Comparison of ENCODE assay signal across 1 cellular context in the genomic region with DNA sequence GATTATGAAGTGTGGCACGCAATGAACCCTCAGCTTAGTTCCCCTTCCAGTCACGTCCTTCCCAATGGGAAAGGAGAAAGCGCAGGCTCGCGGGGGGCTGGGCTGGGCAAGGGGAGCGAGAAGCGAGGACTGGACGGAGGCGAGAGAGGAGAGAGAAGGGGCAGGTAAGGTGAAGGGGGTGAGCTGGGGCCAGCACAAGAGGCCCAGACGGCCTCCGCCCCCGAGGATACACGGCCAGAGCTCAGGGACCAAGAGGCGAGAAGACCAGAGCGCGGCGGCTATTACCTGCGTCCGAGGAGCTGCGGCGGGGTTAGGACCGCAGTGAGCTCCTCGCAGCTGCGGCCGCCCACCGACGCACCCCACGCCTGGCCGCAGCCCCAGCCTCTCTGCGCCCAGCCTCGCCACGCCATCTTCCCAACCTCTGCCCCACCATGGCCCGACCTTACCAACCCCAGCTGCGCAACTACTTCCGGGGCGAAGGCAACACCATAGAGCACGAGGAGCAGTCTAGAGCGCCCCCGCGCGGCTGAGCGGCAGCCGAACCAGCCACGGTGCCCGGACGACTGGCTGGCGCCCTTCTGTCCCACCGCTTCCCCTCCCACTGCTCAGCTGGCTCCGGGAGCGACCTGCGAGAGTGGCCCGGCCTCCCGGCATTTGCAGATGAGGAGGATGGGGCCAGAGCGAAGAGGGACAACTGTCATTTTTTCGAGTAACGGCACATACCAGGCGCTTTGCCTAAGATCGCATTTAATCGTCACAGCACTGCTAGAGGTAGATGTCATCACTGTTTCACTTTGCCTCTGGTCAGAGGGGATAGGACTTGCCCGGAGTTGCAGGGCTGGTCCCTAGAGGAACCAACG.
TF ChIP-seq lines count a peak whose summit lies in the region.

A gene with protein sequence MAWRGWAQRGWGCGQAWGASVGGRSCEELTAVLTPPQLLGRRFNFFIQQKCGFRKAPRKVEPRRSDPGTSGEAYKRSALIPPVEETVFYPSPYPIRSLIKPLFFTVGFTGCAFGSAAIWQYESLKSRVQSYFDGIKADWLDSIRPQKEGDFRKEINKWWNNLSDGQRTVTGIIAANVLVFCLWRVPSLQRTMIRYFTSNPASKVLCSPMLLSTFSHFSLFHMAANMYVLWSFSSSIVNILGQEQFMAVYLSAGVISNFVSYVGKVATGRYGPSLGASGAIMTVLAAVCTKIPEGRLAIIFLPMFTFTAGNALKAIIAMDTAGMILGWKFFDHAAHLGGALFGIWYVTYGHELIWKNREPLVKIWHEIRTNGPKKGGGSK (minus strand): TSS at position 444 of the 860 bp plus-strand sequence. CDS start 34 bp downstream, at position 410.

TF ChIP-seq in HepG2, 621 proteins besides CTCF, POLR2A, EP300 and RAD21 (continued from another document and continues in another):
- TF ChIP-seq, protein P1, sequence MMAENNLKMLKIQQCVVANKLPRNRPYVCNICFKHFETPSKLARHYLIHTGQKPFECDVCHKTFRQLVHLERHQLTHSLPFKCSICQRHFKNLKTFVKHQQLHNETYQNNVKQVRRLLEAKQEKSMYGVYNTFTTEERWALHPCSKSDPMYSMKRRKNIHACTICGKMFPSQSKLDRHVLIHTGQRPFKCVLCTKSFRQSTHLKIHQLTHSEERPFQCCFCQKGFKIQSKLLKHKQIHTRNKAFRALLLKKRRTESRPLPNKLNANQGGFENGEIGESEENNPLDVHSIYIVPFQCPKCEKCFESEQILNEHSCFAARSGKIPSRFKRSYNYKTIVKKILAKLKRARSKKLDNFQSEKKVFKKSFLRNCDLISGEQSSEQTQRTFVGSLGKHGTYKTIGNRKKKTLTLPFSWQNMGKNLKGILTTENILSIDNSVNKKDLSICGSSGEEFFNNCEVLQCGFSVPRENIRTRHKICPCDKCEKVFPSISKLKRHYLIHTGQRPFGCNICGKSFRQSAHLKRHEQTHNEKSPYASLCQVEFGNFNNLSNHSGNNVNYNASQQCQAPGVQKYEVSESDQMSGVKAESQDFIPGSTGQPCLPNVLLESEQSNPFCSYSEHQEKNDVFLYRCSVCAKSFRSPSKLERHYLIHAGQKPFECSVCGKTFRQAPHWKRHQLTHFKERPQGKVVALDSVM (CRISPR knock-in tag; IDR thresholded peaks at IDR 0.05): peak; percentile 98
- TF ChIP-seq GATAD1 (CRISPR knock-in tag; IDR thresholded peaks at IDR 0.05) (peak; percentile 96), ZNF781 (CRISPR knock-in tag; IDR thresholded peaks at IDR 0.05; ENCODE audit: borderline replicate concordance, not compliant biosample characterization) (peak; percentile 64), ZSCAN12 (CRISPR knock-in tag; IDR thresholded peaks at IDR 0.05) (no peak), U2AF1 (optimal IDR thresholded peaks at IDR 0.05; ENCODE audit: low read depth, low read length) (peak; percentile 92), ZNF713 (CRISPR knock-in tag; IDR thresholded peaks at IDR 0.05) (peak; percentile 79; the same call in 1 of the 2 replicates), TBP (CRISPR knock-in tag; IDR thresholded peaks at IDR 0.05) (peak; percentile 59; the same call in 1 of the 2 replicates), KDM4B (CRISPR knock-in tag; IDR thresholded peaks at IDR 0.05) (peak; percentile 86; the same call in 1 of the 2 replicates), ZBTB1 (CRISPR knock-in tag; IDR thresholded peaks at IDR 0.05; ENCODE audit: borderline replicate concordance) (no peak), ISL2 (CRISPR knock-in tag; IDR thresholded peaks at IDR 0.05) (peak; percentile 72), RXRB (CRISPR knock-in tag; IDR thresholded peaks at IDR 0.05; ENCODE audit: borderline replicate concordance) (peak; percentile 94), MAFG (CRISPR knock-in tag; IDR thresholded peaks at IDR 0.05) (no peak), PTBP1 (IDR thresholded peaks at IDR 0.05; ENCODE audit: low read depth, low read length, poor library complexity, severe bottlenecking) (no peak), ZNF383 (CRISPR knock-in tag; IDR thresholded peaks at IDR 0.05; ENCODE audit: borderline replicate concordance) (no peak), TAF1 (CRISPR knock-in tag; IDR thresholded peaks at IDR 0.05) (peak; percentile 99), GLI4 (CRISPR knock-in tag; IDR thresholded peaks at IDR 0.05; ENCODE audit: borderline replicate concordance) (peak; percentile 22; the same call in 1 of the 2 replicates), MIER3 (CRISPR knock-in tag; IDR thresholded peaks at IDR 0.05; ENCODE audit: borderline replicate concordance) (peak; percentile 97; the same call in 1 of the 2 replicates), TCF7 (IDR thresholded peaks at IDR 0.05; ENCODE audit: low read depth) (no peak), GATAD2A (CRISPR knock-in tag; IDR thresholded peaks at IDR 0.05) (peak; percentile 82; the same call in 1 of the 2 replicates), TAF15 (IDR thresholded peaks at IDR 0.05; ENCODE audit: low read depth, low read length, poor library complexity, severe bottlenecking) (no peak), KLF9 (CRISPR knock-in tag; IDR thresholded peaks at IDR 0.05; ENCODE audit: low read depth) (0 out of 2 replicates have a peak, but pooled peaks have one; percentile 65), SALL1 (CRISPR knock-in tag; IDR thresholded peaks at IDR 0.05) (peak; percentile 98), ZNF34 (CRISPR knock-in tag; IDR thresholded peaks at IDR 0.05; ENCODE audit: borderline replicate concordance) (peak; percentile 81; the same call in 1 of the 2 replicates), RELA (CRISPR knock-in tag; IDR thresholded peaks at IDR 0.05) (peak; percentile 34; the same call in 1 of the 2 replicates), BCL6 (CRISPR knock-in tag; IDR thresholded peaks at IDR 0.05) (peak; percentile 72), NR2F6 (IDR thresholded peaks at IDR 0.05) (peak; percentile 63; the same call in 1 of the 2 replicates), NR2F6 (CRISPR knock-in tag; IDR thresholded peaks at IDR 0.05) (peak; percentile 90), ZNF747 (CRISPR knock-in tag; IDR thresholded peaks at IDR 0.05; ENCODE audit: borderline replicate concordance) (peak; percentile 97), ERF (CRISPR knock-in tag; IDR thresholded peaks at IDR 0.05) (peak; percentile 92), HMGA1 (CRISPR knock-in tag; conservative IDR thresholded peaks at IDR 0.05) (no peak), CCAR2 (optimal IDR thresholded peaks at IDR 0.05; ENCODE audit: low read depth, low read length) (peak; percentile 23), NR2F1 (CRISPR knock-in tag; IDR thresholded peaks at IDR 0.05) (peak; percentile 73 to 83), REXO4 (CRISPR knock-in tag; IDR thresholded peaks at IDR 0.05; ENCODE audit: borderline replicate concordance) (0 out of 2 replicates have a peak, but pooled peaks have one; percentile 44), FLYWCH1 (CRISPR knock-in tag; IDR thresholded peaks at IDR 0.05) (0 out of 2 replicates have a peak, but pooled peaks have one; percentile 86)
- TF ChIP-seq, protein P2, sequence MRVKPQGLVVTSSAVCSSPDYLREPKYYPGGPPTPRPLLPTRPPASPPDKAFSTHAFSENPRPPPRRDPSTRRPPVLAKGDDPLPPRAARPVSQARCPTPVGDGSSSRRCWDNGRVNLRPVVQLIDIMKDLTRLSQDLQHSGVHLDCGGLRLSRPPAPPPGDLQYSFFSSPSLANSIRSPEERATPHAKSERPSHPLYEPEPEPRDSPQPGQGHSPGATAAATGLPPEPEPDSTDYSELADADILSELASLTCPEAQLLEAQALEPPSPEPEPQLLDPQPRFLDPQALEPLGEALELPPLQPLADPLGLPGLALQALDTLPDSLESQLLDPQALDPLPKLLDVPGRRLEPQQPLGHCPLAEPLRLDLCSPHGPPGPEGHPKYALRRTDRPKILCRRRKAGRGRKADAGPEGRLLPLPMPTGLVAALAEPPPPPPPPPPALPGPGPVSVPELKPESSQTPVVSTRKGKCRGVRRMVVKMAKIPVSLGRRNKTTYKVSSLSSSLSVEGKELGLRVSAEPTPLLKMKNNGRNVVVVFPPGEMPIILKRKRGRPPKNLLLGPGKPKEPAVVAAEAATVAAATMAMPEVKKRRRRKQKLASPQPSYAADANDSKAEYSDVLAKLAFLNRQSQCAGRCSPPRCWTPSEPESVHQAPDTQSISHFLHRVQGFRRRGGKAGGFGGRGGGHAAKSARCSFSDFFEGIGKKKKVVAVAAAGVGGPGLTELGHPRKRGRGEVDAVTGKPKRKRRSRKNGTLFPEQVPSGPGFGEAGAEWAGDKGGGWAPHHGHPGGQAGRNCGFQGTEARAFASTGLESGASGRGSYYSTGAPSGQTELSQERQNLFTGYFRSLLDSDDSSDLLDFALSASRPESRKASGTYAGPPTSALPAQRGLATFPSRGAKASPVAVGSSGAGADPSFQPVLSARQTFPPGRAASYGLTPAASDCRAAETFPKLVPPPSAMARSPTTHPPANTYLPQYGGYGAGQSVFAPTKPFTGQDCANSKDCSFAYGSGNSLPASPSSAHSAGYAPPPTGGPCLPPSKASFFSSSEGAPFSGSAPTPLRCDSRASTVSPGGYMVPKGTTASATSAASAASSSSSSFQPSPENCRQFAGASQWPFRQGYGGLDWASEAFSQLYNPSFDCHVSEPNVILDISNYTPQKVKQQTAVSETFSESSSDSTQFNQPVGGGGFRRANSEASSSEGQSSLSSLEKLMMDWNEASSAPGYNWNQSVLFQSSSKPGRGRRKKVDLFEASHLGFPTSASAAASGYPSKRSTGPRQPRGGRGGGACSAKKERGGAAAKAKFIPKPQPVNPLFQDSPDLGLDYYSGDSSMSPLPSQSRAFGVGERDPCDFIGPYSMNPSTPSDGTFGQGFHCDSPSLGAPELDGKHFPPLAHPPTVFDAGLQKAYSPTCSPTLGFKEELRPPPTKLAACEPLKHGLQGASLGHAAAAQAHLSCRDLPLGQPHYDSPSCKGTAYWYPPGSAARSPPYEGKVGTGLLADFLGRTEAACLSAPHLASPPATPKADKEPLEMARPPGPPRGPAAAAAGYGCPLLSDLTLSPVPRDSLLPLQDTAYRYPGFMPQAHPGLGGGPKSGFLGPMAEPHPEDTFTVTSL (CRISPR knock-in tag; IDR thresholded peaks at IDR 0.05; ENCODE audit: borderline replicate concordance): peak; percentile 50; the same call in 1 of the 2 replicates
- TF ChIP-seq, protein P3, sequence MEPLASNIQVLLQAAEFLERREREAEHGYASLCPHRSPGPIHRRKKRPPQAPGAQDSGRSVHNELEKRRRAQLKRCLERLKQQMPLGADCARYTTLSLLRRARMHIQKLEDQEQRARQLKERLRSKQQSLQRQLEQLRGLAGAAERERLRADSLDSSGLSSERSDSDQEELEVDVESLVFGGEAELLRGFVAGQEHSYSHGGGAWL (CRISPR knock-in tag; IDR thresholded peaks at IDR 0.05): peak; percentile 75; the same call in 1 of the 2 replicates
- TF ChIP-seq, protein P4, sequence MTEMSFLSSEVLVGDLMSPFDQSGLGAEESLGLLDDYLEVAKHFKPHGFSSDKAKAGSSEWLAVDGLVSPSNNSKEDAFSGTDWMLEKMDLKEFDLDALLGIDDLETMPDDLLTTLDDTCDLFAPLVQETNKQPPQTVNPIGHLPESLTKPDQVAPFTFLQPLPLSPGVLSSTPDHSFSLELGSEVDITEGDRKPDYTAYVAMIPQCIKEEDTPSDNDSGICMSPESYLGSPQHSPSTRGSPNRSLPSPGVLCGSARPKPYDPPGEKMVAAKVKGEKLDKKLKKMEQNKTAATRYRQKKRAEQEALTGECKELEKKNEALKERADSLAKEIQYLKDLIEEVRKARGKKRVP (CRISPR knock-in tag; IDR thresholded peaks at IDR 0.05): peak in 1 of 2 experiments; percentile 67; a peak in 2 of 4 replicates
- TF ChIP-seq, protein P5, sequence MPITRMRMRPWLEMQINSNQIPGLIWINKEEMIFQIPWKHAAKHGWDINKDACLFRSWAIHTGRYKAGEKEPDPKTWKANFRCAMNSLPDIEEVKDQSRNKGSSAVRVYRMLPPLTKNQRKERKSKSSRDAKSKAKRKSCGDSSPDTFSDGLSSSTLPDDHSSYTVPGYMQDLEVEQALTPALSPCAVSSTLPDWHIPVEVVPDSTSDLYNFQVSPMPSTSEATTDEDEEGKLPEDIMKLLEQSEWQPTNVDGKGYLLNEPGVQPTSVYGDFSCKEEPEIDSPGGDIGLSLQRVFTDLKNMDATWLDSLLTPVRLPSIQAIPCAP (CRISPR knock-in tag; IDR thresholded peaks at IDR 0.05; ENCODE audit: low read depth): no peak
- TF ChIP-seq, protein P6, sequence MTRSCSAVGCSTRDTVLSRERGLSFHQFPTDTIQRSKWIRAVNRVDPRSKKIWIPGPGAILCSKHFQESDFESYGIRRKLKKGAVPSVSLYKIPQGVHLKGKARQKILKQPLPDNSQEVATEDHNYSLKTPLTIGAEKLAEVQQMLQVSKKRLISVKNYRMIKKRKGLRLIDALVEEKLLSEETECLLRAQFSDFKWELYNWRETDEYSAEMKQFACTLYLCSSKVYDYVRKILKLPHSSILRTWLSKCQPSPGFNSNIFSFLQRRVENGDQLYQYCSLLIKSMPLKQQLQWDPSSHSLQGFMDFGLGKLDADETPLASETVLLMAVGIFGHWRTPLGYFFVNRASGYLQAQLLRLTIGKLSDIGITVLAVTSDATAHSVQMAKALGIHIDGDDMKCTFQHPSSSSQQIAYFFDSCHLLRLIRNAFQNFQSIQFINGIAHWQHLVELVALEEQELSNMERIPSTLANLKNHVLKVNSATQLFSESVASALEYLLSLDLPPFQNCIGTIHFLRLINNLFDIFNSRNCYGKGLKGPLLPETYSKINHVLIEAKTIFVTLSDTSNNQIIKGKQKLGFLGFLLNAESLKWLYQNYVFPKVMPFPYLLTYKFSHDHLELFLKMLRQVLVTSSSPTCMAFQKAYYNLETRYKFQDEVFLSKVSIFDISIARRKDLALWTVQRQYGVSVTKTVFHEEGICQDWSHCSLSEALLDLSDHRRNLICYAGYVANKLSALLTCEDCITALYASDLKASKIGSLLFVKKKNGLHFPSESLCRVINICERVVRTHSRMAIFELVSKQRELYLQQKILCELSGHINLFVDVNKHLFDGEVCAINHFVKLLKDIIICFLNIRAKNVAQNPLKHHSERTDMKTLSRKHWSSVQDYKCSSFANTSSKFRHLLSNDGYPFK (CRISPR knock-in tag; IDR thresholded peaks at IDR 0.05; ENCODE audit: borderline replicate concordance): peak; percentile 99
- TF ChIP-seq, protein P7, sequence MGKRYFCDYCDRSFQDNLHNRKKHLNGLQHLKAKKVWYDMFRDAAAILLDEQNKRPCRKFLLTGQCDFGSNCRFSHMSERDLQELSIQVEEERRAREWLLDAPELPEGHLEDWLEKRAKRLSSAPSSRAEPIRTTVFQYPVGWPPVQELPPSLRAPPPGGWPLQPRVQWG (CRISPR knock-in tag; IDR thresholded peaks at IDR 0.05; ENCODE audit: borderline replicate concordance, low read depth): no peak
- TF ChIP-seq, protein P8, sequence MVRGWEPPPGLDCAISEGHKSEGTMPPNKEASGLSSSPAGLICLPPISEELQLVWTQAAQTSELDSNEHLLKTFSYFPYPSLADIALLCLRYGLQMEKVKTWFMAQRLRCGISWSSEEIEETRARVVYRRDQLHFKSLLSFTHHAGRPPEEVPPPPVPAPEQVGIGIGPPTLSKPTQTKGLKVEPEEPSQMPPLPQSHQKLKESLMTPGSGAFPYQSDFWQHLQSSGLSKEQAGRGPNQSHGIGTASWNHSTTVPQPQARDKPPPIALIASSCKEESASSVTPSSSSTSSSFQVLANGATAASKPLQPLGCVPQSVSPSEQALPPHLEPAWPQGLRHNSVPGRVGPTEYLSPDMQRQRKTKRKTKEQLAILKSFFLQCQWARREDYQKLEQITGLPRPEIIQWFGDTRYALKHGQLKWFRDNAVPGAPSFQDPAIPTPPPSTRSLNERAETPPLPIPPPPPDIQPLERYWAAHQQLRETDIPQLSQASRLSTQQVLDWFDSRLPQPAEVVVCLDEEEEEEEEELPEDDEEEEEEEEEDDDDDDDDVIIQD (CRISPR knock-in tag; IDR thresholded peaks at IDR 0.05; ENCODE audit: low read depth): peak; percentile 91
- TF ChIP-seq, protein P9, sequence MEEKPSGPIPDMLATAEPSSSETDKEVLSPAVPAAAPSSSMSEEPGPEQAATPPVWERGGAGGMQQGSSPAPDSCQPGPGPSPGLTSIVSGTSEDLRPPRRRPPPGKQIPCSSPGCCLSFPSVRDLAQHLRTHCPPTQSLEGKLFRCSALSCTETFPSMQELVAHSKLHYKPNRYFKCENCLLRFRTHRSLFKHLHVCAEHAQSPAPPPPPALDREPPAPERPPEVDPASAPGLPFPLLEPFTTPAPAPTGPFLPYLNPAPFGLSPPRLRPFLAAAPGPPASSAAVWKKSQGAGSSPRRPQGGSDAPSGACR (CRISPR knock-in tag; IDR thresholded peaks at IDR 0.05): peak; percentile 96
